ENCODE assay signal across 12 cellular contexts in the genomic region with DNA sequence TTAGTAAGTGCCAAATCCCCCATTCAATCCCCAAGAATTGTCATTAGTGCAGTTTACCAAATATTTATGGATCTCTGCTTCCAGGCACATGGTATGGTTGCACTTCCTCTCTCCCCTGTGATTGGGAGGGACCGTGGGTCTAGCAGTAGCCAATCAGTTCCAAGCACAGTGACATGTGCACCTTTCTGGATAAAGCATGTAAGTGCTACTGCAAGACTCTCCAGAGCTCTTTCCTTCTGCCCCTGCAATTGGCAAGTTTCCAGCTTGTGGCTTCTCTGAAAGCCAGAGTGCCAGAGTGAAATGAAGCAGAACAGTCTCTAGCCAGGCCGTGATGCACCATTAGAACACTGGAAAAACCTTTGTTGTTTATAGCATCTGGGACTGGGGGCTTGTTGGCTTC.
A peak's percentile ranks its signal among the peaks of the same experiment; 100 is the strongest.
DNase-seq lines count a peak whose midpoint lies in the region; ATAC-seq and TF ChIP-seq lines count a peak whose summit lies in the region.
"Had no signal": no experiment of that assay in that cellular context is flagged by ENCODE, and none has a peak within 500 bp of the region (broad histone marks: within the 10 kb centered on the region; RNA-seq: fewer than 3 reads in every experiment).

No MANE protein-coding gene starts in this region.

- H3K27ac ChIP-seq in neutrophil = peak overlapping the region; percentile 55
- no peak overlapping the region for H3K27ac ChIP-seq in spleen

- H3K4me3 ChIP-seq in neutrophil (ENCODE audit: low read depth in 1 of 2, low read length in 1 of 2) = no peak overlapping the region
- H3K4me3 ChIP-seq in spleen = no peak overlapping the region
- H3K4me3 ChIP-seq: HAP-1, K562 had no signal

- ATAC-seq in HG02763 (IDR thresholded peaks at IDR 0.05; ENCODE audit: unreplicated experiment) = no peak
- ATAC-seq: K562 had no signal

- TF ChIP-seq POLR2A in spleen (IDR thresholded peaks at IDR 0.05) = no peak

- H3K9me3 ChIP-seq in neutrophil (no peaks in the 10 kb centered on the region), spleen (no peaks in the 10 kb centered on the region)
- H3K9me3 ChIP-seq: HAP-1 had no signal

- 17 to 51% (median 41%) methylated on average over 2 of the region's 2 CpGs for WGBS in spleen, 5 donors

- DNase-seq in NCI-H146 (lab: John Stamatoyannopoulos, UW) (peak; percentile 15), NCI-H146 treated with DMSO at 0.1 percent for 48 hours (lab: John Stamatoyannopoulos, UW; ENCODE audit: unreplicated experiment) (no peak), NCI-H1694 (lab: John Stamatoyannopoulos, UW) (peak; percentile 39), amniotic epithelial cell (ENCODE audit: low read depth) (peak; percentile 87), spleen (no peak), SIG-M5 treated with dmso at 0.1 percent for 504 hours (lab: John Stamatoyannopoulos, UW; ENCODE audit: unreplicated experiment) (no peak)
- DNase-seq: activated T-cell treated with anti-CD3 and anti-CD28 coated beads, Interleukin-2, amount 50 U/mL, for 24 hours; immature natural killer cell had no signal

- H3K4me1 ChIP-seq in neutrophil (ENCODE audit: control insufficient read depth in 1 of 2, insufficient read depth in 1 of 2, low read depth in 1 of 2, low read length in 1 of 2) = peaks cover 16 to 18% of the 10 kb centered on the region in 2 experiments
- no peaks in the 10 kb centered on the region for H3K4me1 ChIP-seq in spleen
- H3K4me1 ChIP-seq: HAP-1 had no signal

- intact Hi-C loops in spleen (cut with DNase I; ENCODE audit: low total_unique reads) = no loop called here

- TF ChIP-seq CTCF in neutrophil (IDR thresholded peaks at IDR 0.05) (no peak), spleen (IDR thresholded peaks at IDR 0.05 in 8 of 11, conservative IDR thresholded peaks at IDR 0.05 in 3 of 11) (no peak)

- no peaks in the 10 kb centered on the region for H3K36me3 ChIP-seq in neutrophil
- no peaks in the 10 kb centered on the region for H3K36me3 ChIP-seq in spleen
- H3K36me3 ChIP-seq: HAP-1 had no signal

- H3K27me3 ChIP-seq in neutrophil (no peaks in the 10 kb centered on the region), spleen (replicated peaks in 1 of 7) (no peaks in the 10 kb centered on the region)

Comparison
In these comparisons a context has a peak if more than half of its experiments do, and no peak if none do; other contexts are left out.
1. DNase-seq: peak in NCI-H146 (single experiment), NCI-H1694 (single experiment) and amniotic epithelial cell (single experiment); none in NCI-H146 treated with DMSO at 0.1 percent for 48 hours (single experiment), spleen (single experiment) and SIG-M5 treated with dmso at 0.1 percent for 504 hours (single experiment).